33 cellular contexts compared by ENCODE assay signal in genomic region chr3:101939391-101939790, GRCh38.
A peak's percentile ranks its signal among the peaks of the same experiment; 100 is the strongest.
DNase-seq lines count a peak whose midpoint lies in the region; ATAC-seq, FAIRE-seq and TF ChIP-seq lines count a peak whose summit lies in the region.
"Had no signal": no experiment of that assay in that cellular context is flagged by ENCODE, and none has a peak within 500 bp of the region (broad histone marks: within the 10 kb centered on the region; RNA-seq: fewer than 3 reads in every experiment).

No MANE protein-coding gene starts in this region.

- H3K36me3 Mint-ChIP-seq in activated CD4-positive, alpha-beta T cell treated with anti-CD3 and anti-CD28 coated beads for 36 hours (ENCODE audit: low read depth): no peaks in the 10 kb centered on the region
- H3K36me3 Mint-ChIP-seq: naive thymus-derived CD8-positive, alpha-beta T cell; WTC11 had no signal

- H3K9me3 ChIP-seq in A673 (ENCODE audit: low read depth, low read length, poor library complexity, severe bottlenecking) (no peaks in the 10 kb centered on the region), SJSA1 (replicated peaks) (no peaks in the 10 kb centered on the region), hepatocyte (ENCODE audit: low read depth) (no peaks in the 10 kb centered on the region)
- H3K9me3 ChIP-seq: A549, BLaER1, Caco-2, heart right ventricle, suprapubic skin had no signal

- POLR2A ChIA-PET in A673 (lab: Charles Lee; ENCODE audit: low non-redundant PET): no interaction called here
- POLR2A ChIA-PET in activated CD4-positive, alpha-beta T cell treated with anti-CD3 and anti-CD28 coated beads for 36 hours (lab: Charles Lee): no interaction called here

- 84% methylated on average over 5 of the region's 5 CpGs for WGBS in hepatocyte (ENCODE audit: low lambda C conversion rate, missing lambda C conversion rate)

- TF ChIP-seq CTCF in A673 (conservative IDR thresholded peaks at IDR 0.05; ENCODE audit: low read depth, low read length): no peak
- TF ChIP-seq CTCF in hepatocyte (IDR thresholded peaks at IDR 0.05; ENCODE audit: poor library complexity): no peak

- peaks cover 3% of the 10 kb centered on the region for H3K9me3 Mint-ChIP-seq in activated CD4-positive, alpha-beta T cell treated with anti-CD3 and anti-CD28 coated beads for 36 hours (ENCODE audit: low read depth)
- H3K9me3 Mint-ChIP-seq: activated T-helper 17 cell treated with anti-CD3 and anti-CD28 coated beads, Interleukin-2, amount 50 U/mL, for 72 hours; HFFc6; stimulated activated effector memory CD8-positive, alpha-beta T cell treated with anti-CD3 and anti-CD28 coated beads, Interleukin-12 subunit alpha, Interleukin-12 subunit beta, amount 100 ng/mL, for 72 hours; WTC11 had no signal

- no peaks in the 10 kb centered on the region for H3K36me3 ChIP-seq in A673 (ENCODE audit: insufficient read depth, low read length, poor library complexity, severe bottlenecking)
- H3K36me3 ChIP-seq in SJSA1: no peaks in the 10 kb centered on the region
- H3K36me3 ChIP-seq in hepatocyte (replicated peaks; ENCODE audit: insufficient read depth, low read depth): no peaks in the 10 kb centered on the region
- H3K36me3 ChIP-seq: BLaER1, heart right ventricle, suprapubic skin had no signal

- H3K27me3 ChIP-seq in A673 (replicated peaks; ENCODE audit: insufficient read depth, low read depth, low read length, poor library complexity) (no peaks in the 10 kb centered on the region), SJSA1 (replicated peaks) (no peaks in the 10 kb centered on the region), hepatocyte (no peaks in the 10 kb centered on the region)
- H3K27me3 ChIP-seq: BLaER1, foreskin keratinocyte, heart right ventricle, suprapubic skin had no signal

- H4K20me1 ChIP-seq in hepatocyte (ENCODE audit: insufficient read depth, poor library complexity, severe bottlenecking): no peaks in the 10 kb centered on the region
- H4K20me1 ChIP-seq: BLaER1 had no signal

- no peak overlapping the region for H3K4me3 Mint-ChIP-seq in activated CD4-positive, alpha-beta T cell treated with anti-CD3 and anti-CD28 coated beads for 36 hours
- H3K4me3 Mint-ChIP-seq: activated naive CD8-positive, alpha-beta T cell treated with anti-CD3 and anti-CD28 coated beads for 36 hours; activated T-helper 17 cell treated with anti-CD3 and anti-CD28 coated beads, Interleukin-2, amount 50 U/mL, for 72 hours; HFFc6; naive thymus-derived CD8-positive, alpha-beta T cell; stimulated activated effector memory CD8-positive, alpha-beta T cell treated with anti-CD3 and anti-CD28 coated beads, Interleukin-12 subunit alpha, Interleukin-12 subunit beta, amount 100 ng/mL, for 72 hours; WTC11 had no signal

- peaks cover 44% of the 10 kb centered on the region for H3K4me1 Mint-ChIP-seq in activated CD4-positive, alpha-beta T cell treated with anti-CD3 and anti-CD28 coated beads for 36 hours
- H3K4me1 Mint-ChIP-seq: WTC11 had no signal

- no peaks in the 10 kb centered on the region for H3K9me2 ChIP-seq in hepatocyte (replicated peaks; ENCODE audit: insufficient read depth)

- no peak overlapping the region for H3K4me3 ChIP-seq in A673 (ENCODE audit: low read depth, low read length, poor library complexity, severe bottlenecking)
- no peak overlapping the region for H3K4me3 ChIP-seq in SJSA1
- no peak overlapping the region for H3K4me3 ChIP-seq in hepatocyte
- H3K4me3 ChIP-seq: A549, BLaER1, suprapubic skin had no signal

- no peak overlapping the region for H3K4me2 ChIP-seq in hepatocyte
- H3K4me2 ChIP-seq: A549 had no signal

- H3K4me1 ChIP-seq in A673 (ENCODE audit: insufficient read depth, low read length, poor library complexity, severe bottlenecking) (peaks cover 69% of the 10 kb centered on the region), SJSA1 (replicated peaks) (peaks cover 73% of the 10 kb centered on the region), hepatocyte (ENCODE audit: insufficient read depth) (peaks cover 15% of the 10 kb centered on the region)
- H3K4me1 ChIP-seq: Caco-2 had no signal

- peaks cover 5% of the 10 kb centered on the region for H3K27me3 Mint-ChIP-seq in activated CD4-positive, alpha-beta T cell treated with anti-CD3 and anti-CD28 coated beads for 36 hours
- H3K27me3 Mint-ChIP-seq: activated naive CD8-positive, alpha-beta T cell treated with anti-CD3 and anti-CD28 coated beads for 36 hours; activated T-helper 17 cell treated with anti-CD3 and anti-CD28 coated beads, Interleukin-2, amount 50 U/mL, for 72 hours; naive thymus-derived CD8-positive, alpha-beta T cell had no signal

- no peak overlapping the region for H3K27ac Mint-ChIP-seq in activated CD4-positive, alpha-beta T cell treated with anti-CD3 and anti-CD28 coated beads for 36 hours
- H3K27ac Mint-ChIP-seq: activated naive CD8-positive, alpha-beta T cell treated with anti-CD3 and anti-CD28 coated beads for 36 hours; activated T-helper 17 cell treated with anti-CD3 and anti-CD28 coated beads, Interleukin-2, amount 50 U/mL, for 72 hours; HFFc6; naive thymus-derived CD8-positive, alpha-beta T cell; stimulated activated effector memory CD8-positive, alpha-beta T cell treated with anti-CD3 and anti-CD28 coated beads, Interleukin-12 subunit alpha, Interleukin-12 subunit beta, amount 100 ng/mL, for 72 hours; WTC11 had no signal

- H2AFZ ChIP-seq in hepatocyte: no peak overlapping the region

- no peaks in the 10 kb centered on the region for H3K79me2 ChIP-seq in hepatocyte

- no peak for ATAC-seq in activated CD4-positive, alpha-beta T cell treated with anti-CD3 and anti-CD28 coated beads for 36 hours
- ATAC-seq in HG03108 (IDR thresholded peaks at IDR 0.05; ENCODE audit: unreplicated experiment): no peak
- ATAC-seq: A549; activated T-helper 17 cell treated with anti-CD3 and anti-CD28 coated beads, Interleukin-2, amount 50 U/mL, for 72 hours; foreskin keratinocyte; heart right ventricle; naive thymus-derived CD8-positive, alpha-beta T cell; stimulated activated effector memory CD8-positive, alpha-beta T cell treated with anti-CD3 and anti-CD28 coated beads, Interleukin-12 subunit alpha, Interleukin-12 subunit beta, amount 100 ng/mL, for 72 hours; WTC11 had no signal

- no peak for DNase-seq in A673 (ENCODE audit: low spot score)
- no peak for DNase-seq in GM19239 (ENCODE audit: insufficient read length, low spot score)
- peak in 1 of 2 experiments; percentile 15 for DNase-seq in SJSA1 (ENCODE audit: low read depth in 1 of 2, low spot score in 2 of 2)
- no peak for DNase-seq in hepatocyte (ENCODE audit: low spot score)
- DNase-seq in activated T-cell treated with anti-CD3 and anti-CD28 coated beads for 4 hours: no peak
- DNase-seq in activated CD4-positive, alpha-beta T cell treated with anti-CD3 and anti-CD28 coated beads for 36 hours: no peak
- no peak for DNase-seq in anterior cingulate cortex (lab: John Stamatoyannopoulos, UW)
- DNase-seq: activated CD4-positive, alpha-beta T cell treated with anti-CD3 and anti-CD28 coated beads, Interleukin-2, amount 50 U/mL, for 4 hours; activated CD8-positive, alpha-beta memory T cell treated with anti-CD3 and anti-CD28 coated beads, Interleukin-2, amount 50 U/mL, for 4 hours; activated naive CD8-positive, alpha-beta T cell treated with anti-CD3 and anti-CD28 coated beads for 36 hours; Caco-2; DND-41; effector CD4-positive, alpha-beta T cell; erythroblast; foreskin keratinocyte; heart right ventricle; HFFc6; mesendoderm; MM.1S; naive thymus-derived CD8-positive, alpha-beta T cell; NCI-H146; NCI-H510A; NK-92 treated with Interleukin-12 subunit alpha and Interleukin-12 subunit beta, amount 100 ng/mL, for 24 hours; stimulated activated CD4-positive, alpha-beta T cell treated with anti-CD3 and anti-CD28 coated beads, Interleukin-2, amount 100 ng/mL, for 48 hours; T1000 had no signal

- no TSS peak for BruUV-seq in A673 (replicated peaks; lab: Mats Ljungman, UMichigan)

- FAIRE-seq in GM19239 (lab: Jason Lieb, UNC): peak; percentile 44
- FAIRE-seq: A549, urothelium cell line had no signal

- CTCF ChIA-PET in A673 (lab: Charles Lee): no interaction called here
- CTCF ChIA-PET in activated CD4-positive, alpha-beta T cell treated with anti-CD3 and anti-CD28 coated beads for 36 hours (lab: Charles Lee): no interaction called here

- H3K27ac ChIP-seq in A673 (ENCODE audit: low read depth, low read length, poor library complexity, severe bottlenecking) (peak overlapping the region; percentile 84), SJSA1 (peak overlapping the region; percentile 99), hepatocyte (peak overlapping the region; percentile 54)
- H3K27ac ChIP-seq: BLaER1, suprapubic skin had no signal

- intact Hi-C loops in A673 (cut with micrococcal nuclease; ENCODE audit: unreplicated experiment): no loop called here
- intact Hi-C loops in activated CD4-positive, alpha-beta T cell treated with anti-CD3 and anti-CD28 coated beads for 36 hours (cut with DNase I, micrococcal nuclease): loop anchor here (5.0 to 10.0 kb wide), 3 partner anchors 127 to 285 kb away; partner anchors contain the start of gene RPL24 (in 1 of the 2)
